In genomic region chr4:76219299-76220055, GRCh38 we compare ENCODE assay signal across 12 cellular contexts. TPM values are rescaled to one million over a fixed set of nuclear protein-coding genes. Genes with fewer than 3 reads are reported as not detected.
DNase-seq lines count a peak whose midpoint lies in the region; FAIRE-seq and TF ChIP-seq lines count a peak whose summit lies in the region.
"Had no signal": no experiment of that assay in that cellular context is flagged by ENCODE, and none has a peak within 500 bp of the region (broad histone marks: within the 10 kb centered on the region; RNA-seq: fewer than 3 reads in every experiment).

No MANE protein-coding gene starts in this region.

- POLR2A ChIA-PET in HEK293 (lab: Yijun Ruan, JAX) (no interaction called here), RWPE1 (lab: Yijun Ruan, JAX; ENCODE audit: low non-redundant PET) (no interaction called here)
- POLR2A ChIA-PET in CD8-positive, alpha-beta memory T cell (lab: Charles Lee): no interaction called here

- H3K9me3 ChIP-seq in HEK293 (ENCODE audit: control insufficient read depth, insufficient read depth, low read depth, low read length): no peaks in the 10 kb centered on the region
- H3K9me3 ChIP-seq in hepatocyte (ENCODE audit: low read depth): no peaks in the 10 kb centered on the region
- H3K9me3 ChIP-seq in subcutaneous abdominal adipose tissue (ENCODE audit: control insufficient read depth in 5 of 5, low read length in 5 of 5): no peaks in the 10 kb centered on the region
- no peaks in the 10 kb centered on the region for H3K9me3 ChIP-seq in CD8-positive, alpha-beta memory T cell (ENCODE audit: low read length)

- H3K4me1 ChIP-seq in HEK293 (ENCODE audit: control insufficient read depth, insufficient read depth, low read length) (no peaks in the 10 kb centered on the region), hepatocyte (ENCODE audit: insufficient read depth) (peaks cover 35% of the 10 kb centered on the region), subcutaneous abdominal adipose tissue (ENCODE audit: control insufficient read depth in 5 of 5, insufficient read depth in 5 of 5, low read length in 5 of 5) (peaks cover 0 to 30% (median 19%) of the 10 kb centered on the region in 5 donors)
- peaks cover 12% of the 10 kb centered on the region for H3K4me1 ChIP-seq in CD8-positive, alpha-beta memory T cell (ENCODE audit: insufficient read depth, low read length)

- no peaks in the 10 kb centered on the region for H3K9me3 Mint-ChIP-seq in CD8-positive, alpha-beta memory T cell

- CTCF ChIA-PET in HEK293 (lab: Yijun Ruan, JAX): no interaction called here
- CTCF ChIA-PET in RWPE1 (lab: Yijun Ruan, JAX): interaction anchor here (0.6 kb wide), 1 partner anchor 48 kb away, joined by 4 read pairs; no protein-coding TSS in a partner anchor
- CTCF ChIA-PET in CD8-positive, alpha-beta memory T cell (lab: Charles Lee): no interaction called here

- no peaks in the 10 kb centered on the region for H4K20me1 ChIP-seq in hepatocyte (ENCODE audit: insufficient read depth, poor library complexity, severe bottlenecking)

- H3K4me3 Mint-ChIP-seq in CD8-positive, alpha-beta memory T cell: no peak overlapping the region

- DNase-seq in RWPE1 (ENCODE audit: low spot score) (peak; percentile 44), hepatocyte (ENCODE audit: low spot score) (peak; percentile 44), urothelium cell line (ENCODE audit: low spot score) (no peak), DMS153 treated with DMSO at 0.1 percent for 48 hours (lab: John Stamatoyannopoulos, UW; ENCODE audit: unreplicated experiment) (no peak)
- no peak for DNase-seq in CD8-positive, alpha-beta memory T cell
- DNase-seq: NCI-H2107; SHP77 treated with DMSO at 0.1 percent for 48 hours; stimulated activated CD4-positive, alpha-beta T cell treated with anti-CD3 and anti-CD28 coated beads, Interleukin-12 subunit alpha, Interleukin-12 subunit beta, amount 100 ng/mL, for 4 hours; stimulated activated naive CD4-positive, alpha-beta T cell treated with Interleukin-2 at 50 U/mL for 16 hours had no signal

- no peak overlapping the region for H3K4me2 ChIP-seq in hepatocyte

- H3K27me3 ChIP-seq in hepatocyte (no peaks in the 10 kb centered on the region), subcutaneous abdominal adipose tissue (ENCODE audit: control insufficient read depth in 5 of 5, insufficient read depth in 4 of 5, low read length in 5 of 5) (no peaks in the 10 kb centered on the region)
- H3K27me3 ChIP-seq in CD8-positive, alpha-beta memory T cell (ENCODE audit: insufficient read depth, low read length, poor library complexity, severe bottlenecking): no peaks in the 10 kb centered on the region

- peaks cover 0 to 1% of the 10 kb centered on the region in 2 donors for H3K27me3 Mint-ChIP-seq in CD8-positive, alpha-beta memory T cell

- H3K4me1 Mint-ChIP-seq in CD8-positive, alpha-beta memory T cell: peaks cover 8 to 12% (median 10%) of the 10 kb centered on the region in 3 donors

- H3K79me2 ChIP-seq in hepatocyte: peaks cover 5% of the 10 kb centered on the region

- no peaks in the 10 kb centered on the region for H3K36me3 Mint-ChIP-seq in CD8-positive, alpha-beta memory T cell

- H3K4me3 ChIP-seq in HEK293 (ENCODE audit: low read depth, low read length) (no peak overlapping the region), hepatocyte (no peak overlapping the region), subcutaneous abdominal adipose tissue (ENCODE audit: low read depth in 1 of 5, low read length in 5 of 5) (no peak overlapping the region)
- no peak overlapping the region for H3K4me3 ChIP-seq in CD8-positive, alpha-beta memory T cell (ENCODE audit: low read length)

- H3K27ac ChIP-seq in HEK293 (ENCODE audit: extremely low read depth, low read depth, low read length): no peak overlapping the region
- H3K27ac ChIP-seq in RWPE1: no peak overlapping the region
- H3K27ac ChIP-seq in hepatocyte: peak overlapping the region; percentile 40
- peak overlapping the region; percentile 25 for H3K27ac ChIP-seq in subcutaneous abdominal adipose tissue (ENCODE audit: low read depth, low read length)
- no peak overlapping the region for H3K27ac ChIP-seq in CD8-positive, alpha-beta memory T cell (ENCODE audit: low read depth, low read length)
- H3K27ac ChIP-seq: epithelial cell of prostate had no signal

- 58% methylated on average over 7 of the region's 7 CpGs for WGBS in hepatocyte (ENCODE audit: low lambda C conversion rate, missing lambda C conversion rate)

- H3K27ac Mint-ChIP-seq in CD8-positive, alpha-beta memory T cell: peak overlapping the region in 1 of 8 donors; percentile 43

- H3K36me3 ChIP-seq in HEK293 (ENCODE audit: control insufficient read depth in 2 of 2, insufficient read depth in 1 of 2, low read length in 2 of 2): no peaks in the 10 kb centered on the region
- no peaks in the 10 kb centered on the region for H3K36me3 ChIP-seq in hepatocyte (replicated peaks; ENCODE audit: insufficient read depth, low read depth)
- H3K36me3 ChIP-seq in subcutaneous abdominal adipose tissue (ENCODE audit: control insufficient read depth in 5 of 5, insufficient read depth in 5 of 5, low read length in 5 of 5): no peaks in the 10 kb centered on the region
- H3K36me3 ChIP-seq in CD8-positive, alpha-beta memory T cell (ENCODE audit: insufficient read depth, low read length): no peaks in the 10 kb centered on the region

- no peak overlapping the region for H3K9ac ChIP-seq in subcutaneous abdominal adipose tissue (ENCODE audit: low read length in 5 of 5)

- H3K9me2 ChIP-seq in hepatocyte (replicated peaks; ENCODE audit: insufficient read depth): no peaks in the 10 kb centered on the region

- TF ChIP-seq CTCF in HEK293 (tag by site-specific recombination; IDR thresholded peaks at IDR 0.05) (no peak), RWPE1 (conservative IDR thresholded peaks at IDR 0.05; ENCODE audit: low read depth) (no peak), hepatocyte (IDR thresholded peaks at IDR 0.05; ENCODE audit: poor library complexity) (no peak)

- no peak for FAIRE-seq in urothelium cell line (lab: Jason Lieb, UNC)

- no peak overlapping the region for H2AFZ ChIP-seq in hepatocyte

TF ChIP-seq in HEK293, 187 proteins besides CTCF, POLR2A, EP300 and RAD21:
- TF ChIP-seq ZNF433 (tag by site-specific recombination; IDR thresholded peaks at IDR 0.05; ENCODE audit: low read depth) (no peak), ZNF510 (tag by site-specific recombination; IDR thresholded peaks at IDR 0.05; ENCODE audit: insufficient replicate concordance) (no peak), ZBTB20 (tag by site-specific recombination; IDR thresholded peaks at IDR 0.05) (peak; percentile 40; the same call in 1 of the 2 replicates)

RNA-seq across cellular contexts. Expression of gene SCARB2, which starts 5.9 kb away (rescaled TPM):
- total RNA-seq in hepatocyte: 244 and 246 TPM in 2 replicates
- 85.8 and 131 TPM in 2 replicates for polyA plus RNA-seq in hepatocyte
- total RNA-seq in CD8-positive, alpha-beta memory T cell: 1 to 10 TPM; 6.2 to 6.7 TPM
- polyA plus RNA-seq in CD8-positive, alpha-beta memory T cell: 17.6 TPM

RNA-seq across cellular contexts. Expression of gene FAM47E, which starts 32.0 kb away (rescaled TPM):
- 5.9 and 9.3 TPM in 2 replicates for total RNA-seq in hepatocyte
- polyA plus RNA-seq in hepatocyte: 8.9 and 11.1 TPM in 2 replicates
- total RNA-seq in CD8-positive, alpha-beta memory T cell: not detected
- polyA plus RNA-seq in CD8-positive, alpha-beta memory T cell: not detected

Comparison
In these comparisons a context has a peak if more than half of its experiments do, and no peak if none do; other contexts are left out.
1. H3K27ac ChIP-seq: peak in hepatocyte (single experiment) and subcutaneous abdominal adipose tissue (single experiment); none in HEK293 (single experiment), RWPE1 (single experiment) and CD8-positive, alpha-beta memory T cell (single experiment).
2. DNase-seq: peak in RWPE1 (single experiment) and hepatocyte (single experiment); none in urothelium cell line (single experiment), DMS153 treated with DMSO at 0.1 percent for 48 hours (single experiment) and CD8-positive, alpha-beta memory T cell (0 of 5).
3. RNA of gene SCARB2, which starts 5.9 kb away (total RNA-seq): 244 to 246 TPM in hepatocyte; 6.2 to 6.7 TPM in CD8-positive, alpha-beta memory T cell; every median in the first group is over 10 times any median in the second.